Comparison of ENCODE assay signal across 19 cellular contexts in the genomic region with DNA sequence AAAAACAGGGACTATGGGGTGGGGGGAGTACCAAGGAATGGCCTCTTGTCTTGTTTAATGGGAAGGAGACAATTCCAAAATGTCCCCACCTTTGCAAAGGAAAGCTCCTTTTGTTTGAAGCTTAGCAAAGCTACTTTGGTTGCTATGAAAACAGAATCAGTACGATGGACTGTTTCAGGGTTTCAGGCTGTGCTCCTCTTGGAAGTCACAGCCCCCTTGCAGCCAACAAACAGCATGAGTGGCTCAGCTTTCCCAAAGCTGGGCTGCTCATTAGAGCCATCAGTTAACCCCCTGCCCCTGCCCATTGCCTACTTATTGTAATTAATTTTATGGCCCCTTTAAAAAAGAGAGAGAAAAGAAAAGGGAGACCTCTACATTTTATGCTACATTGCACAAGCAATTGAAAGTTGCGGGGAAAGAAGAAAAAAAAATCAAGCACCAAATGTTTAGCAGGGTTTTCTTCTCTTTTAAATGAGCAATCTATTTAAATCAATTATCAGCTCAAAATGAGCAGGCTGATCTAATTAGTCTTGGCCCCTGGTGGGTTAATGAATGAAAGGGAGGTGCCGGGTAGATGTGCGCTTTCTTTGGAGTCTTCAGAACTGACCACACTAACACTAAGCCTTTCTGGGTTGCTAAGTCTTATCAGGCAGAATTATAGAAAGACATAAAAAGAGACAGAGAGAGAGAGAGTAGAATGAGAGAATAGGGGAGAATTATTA.
DNase-seq lines count a peak whose midpoint lies in the region; ATAC-seq and TF ChIP-seq lines count a peak whose summit lies in the region.
"Had no signal": no experiment of that assay in that cellular context is flagged by ENCODE, and none has a peak within 500 bp of the region (broad histone marks: within the 10 kb centered on the region; RNA-seq: fewer than 3 reads in every experiment).

No MANE protein-coding gene starts in this region.

- CTCF ChIA-PET in Calu3 (lab: Charles Lee) (interaction anchor here (0.8 to 2.0 kb wide), 5 partner anchors 14 to 483 kb away, joined by 3 to 16 read pairs (median 3); no protein-coding TSS in a partner anchor), WTC11 (lab: Charles Lee) (interaction anchor here (1.0 to 2.4 kb wide), 4 partner anchors 152 to 492 kb away, joined by 3 to 10 read pairs (median 7); no protein-coding TSS in a partner anchor)

- no peaks in the 10 kb centered on the region for H3K79me1 ChIP-seq in mesendoderm (ENCODE audit: low read length)

- H3K9me3 Mint-ChIP-seq in Calu3 (ENCODE audit: low read depth, unreplicated experiment): no peaks in the 10 kb centered on the region
- no peaks in the 10 kb centered on the region for H3K9me3 Mint-ChIP-seq in WTC11
- no peaks in the 10 kb centered on the region for H3K9me3 Mint-ChIP-seq in activated T-cell treated with anti-CD3 and anti-CD28 coated beads, Interleukin-2, amount 50 U/mL, for 72 hours
- H3K9me3 Mint-ChIP-seq: CD14-positive monocyte; CD4-positive, alpha-beta memory T cell had no signal

- no peaks in the 10 kb centered on the region for H3K9me3 ChIP-seq in HAP-1
- H3K9me3 ChIP-seq: BLaER1 had no signal

- H4K8ac ChIP-seq in mesendoderm (ENCODE audit: low read depth, low read length): no peak overlapping the region

- no peak overlapping the region for H4K5ac ChIP-seq in mesendoderm (ENCODE audit: low read length)

- H3K9ac ChIP-seq in mesendoderm (ENCODE audit: low read length): no peak overlapping the region
- H3K9ac ChIP-seq: BLaER1, GM23248 had no signal

- H3K4me1 Mint-ChIP-seq in Calu3 (ENCODE audit: low read depth, unreplicated experiment): peaks cover 45% of the 10 kb centered on the region
- H3K4me1 Mint-ChIP-seq in WTC11: peaks cover 50% of the 10 kb centered on the region
- no peaks in the 10 kb centered on the region for H3K4me1 Mint-ChIP-seq in activated T-cell treated with anti-CD3 and anti-CD28 coated beads, Interleukin-2, amount 50 U/mL, for 72 hours (ENCODE audit: low read depth)
- H3K4me1 Mint-ChIP-seq: CD4-positive, alpha-beta memory T cell had no signal

- H2BK120ac ChIP-seq in mesendoderm (ENCODE audit: low read depth, low read length): no peak overlapping the region

- no peak overlapping the region for H3K56ac ChIP-seq in mesendoderm (ENCODE audit: low read length)

- no peaks in the 10 kb centered on the region for H3K36me3 Mint-ChIP-seq in Calu3 (ENCODE audit: insufficient read depth, unreplicated experiment)
- H3K36me3 Mint-ChIP-seq in WTC11: no peaks in the 10 kb centered on the region
- no peaks in the 10 kb centered on the region for H3K36me3 Mint-ChIP-seq in activated T-cell treated with anti-CD3 and anti-CD28 coated beads, Interleukin-2, amount 50 U/mL, for 72 hours (ENCODE audit: insufficient read depth in 2 of 2)
- H3K36me3 Mint-ChIP-seq: CD14-positive monocyte; CD4-positive, alpha-beta memory T cell had no signal

- H3K27me3 ChIP-seq in mesendoderm (ENCODE audit: insufficient read depth, low read length, poor library complexity) (no peaks in the 10 kb centered on the region), HAP-1 (ENCODE audit: low read depth) (no peaks in the 10 kb centered on the region)
- H3K27me3 ChIP-seq: BLaER1 had no signal

- H3K4me1 ChIP-seq in mesendoderm (ENCODE audit: control insufficient read depth, low read depth, low read length) (peaks cover 7% of the 10 kb centered on the region), HAP-1 (no peaks in the 10 kb centered on the region; the same call in 1 of the 2 replicates)
- H3K4me1 ChIP-seq: BLaER1 had no signal

- peak; percentile 33 for ATAC-seq in WTC11
- no peak for ATAC-seq in HG03565 (IDR thresholded peaks at IDR 0.05; ENCODE audit: unreplicated experiment)
- no peak for ATAC-seq in activated T-cell treated with anti-CD3 and anti-CD28 coated beads, Interleukin-2, amount 50 U/mL, for 72 hours (replicated peaks in 1 of 2)
- ATAC-seq: HCT116, K562 had no signal

- TF ChIP-seq CTCF in Calu3 (IDR thresholded peaks at IDR 0.05; ENCODE audit: unreplicated experiment) (no peak), WTC11 (IDR thresholded peaks at IDR 0.05) (no peak)

- no peak overlapping the region for H3K18ac ChIP-seq in mesendoderm (ENCODE audit: low read length)

- H3K4me3 Mint-ChIP-seq in Calu3 (ENCODE audit: low read depth, unreplicated experiment) (no peak overlapping the region), WTC11 (no peak overlapping the region)
- H3K4me3 Mint-ChIP-seq in activated T-cell treated with anti-CD3 and anti-CD28 coated beads, Interleukin-2, amount 50 U/mL, for 72 hours: no peak overlapping the region
- H3K4me3 Mint-ChIP-seq: CD14-positive monocyte; CD4-positive, alpha-beta memory T cell; HFFc6 had no signal

- H3K4me3 ChIP-seq in mesendoderm (ENCODE audit: low read length): no peak overlapping the region
- H3K4me3 ChIP-seq in HAP-1: no peak overlapping the region
- H3K4me3 ChIP-seq: BLaER1, GM23248, K562 had no signal

- no peak overlapping the region for H3K23ac ChIP-seq in mesendoderm (ENCODE audit: low read length)

- WGBS in mesendoderm (ENCODE audit: extremely low coverage, insufficient coverage, low lambda C conversion rate): no CpG with 5 or more reads among the region's 4 CpGs

- H3K36me3 ChIP-seq in mesendoderm (ENCODE audit: control insufficient read depth, insufficient read depth, low read length) (no peaks in the 10 kb centered on the region), HAP-1 (replicated peaks) (no peaks in the 10 kb centered on the region)
- H3K36me3 ChIP-seq: BLaER1 had no signal

- no peak overlapping the region for H3K4me2 ChIP-seq in mesendoderm (ENCODE audit: low read length)
- H3K4me2 ChIP-seq: BLaER1 had no signal

- no TSS peak for BruUV-seq in Calu3 (replicated peaks; lab: Mats Ljungman, UMichigan)

- H3K27ac Mint-ChIP-seq in Calu3 (ENCODE audit: unreplicated experiment): peak overlapping the region; percentile 37
- H3K27ac Mint-ChIP-seq in WTC11: no peak overlapping the region
- H3K27ac Mint-ChIP-seq in activated T-cell treated with anti-CD3 and anti-CD28 coated beads, Interleukin-2, amount 50 U/mL, for 72 hours: no peak overlapping the region
- H3K27ac Mint-ChIP-seq: CD14-positive monocyte; CD4-positive, alpha-beta memory T cell; HFFc6 had no signal

- H3K4ac ChIP-seq in mesendoderm (ENCODE audit: low read depth, low read length): no peak overlapping the region

- no peak overlapping the region for H2BK5ac ChIP-seq in mesendoderm (ENCODE audit: low read length)

- H2BK15ac ChIP-seq in mesendoderm (replicated peaks; ENCODE audit: low read depth): no peak overlapping the region

- no peaks in the 10 kb centered on the region for H3K27me3 Mint-ChIP-seq in Calu3 (ENCODE audit: unreplicated experiment)
- H3K27me3 Mint-ChIP-seq in WTC11 (ENCODE audit: low read depth): no peaks in the 10 kb centered on the region; the same call in 1 of the 2 replicates
- peaks cover 8% of the 10 kb centered on the region for H3K27me3 Mint-ChIP-seq in activated T-cell treated with anti-CD3 and anti-CD28 coated beads, Interleukin-2, amount 50 U/mL, for 72 hours (ENCODE audit: low read depth)

- H3K27ac ChIP-seq in mesendoderm (ENCODE audit: low read depth, low read length): no peak overlapping the region
- H3K27ac ChIP-seq: BLaER1, GM23248, HL-60 had no signal

- in situ Hi-C loops in HAP-1 (cut with MboI; ENCODE audit: low sequenced_read_pairs): no loop called here

- no peaks in the 10 kb centered on the region for H3K79me2 ChIP-seq in mesendoderm (ENCODE audit: control insufficient read depth, insufficient read depth, low read length)

- POLR2A ChIA-PET in WTC11 (lab: Charles Lee): interaction anchor here (0.7 kb wide), 1 partner anchor 216 kb away, joined by 3 read pairs; no protein-coding TSS in a partner anchor

- intact Hi-C loops in Calu3 (cut with micrococcal nuclease; ENCODE audit: unreplicated experiment): loop anchor here (5.0 to 10.0 kb wide), 3 partner anchors 162 to 362 kb away; no protein-coding TSS in a partner anchor

- H2AK5ac ChIP-seq in mesendoderm (ENCODE audit: low read length): no peak overlapping the region

- DNase-seq in Calu3 (no peak), NCI-H69 (lab: John Stamatoyannopoulos, UW) (peak; percentile 64), WTC11 (ENCODE audit: low spot score) (no peak), mesendoderm (peak; percentile 40), NCI-H2081 treated with DMSO at 0.1 percent for 48 hours (lab: John Stamatoyannopoulos, UW) (no peak), HAP-1 (ENCODE audit: low spot score in 2 of 2) (no peak)
- no peak for DNase-seq in activated T-cell treated with anti-CD3 and anti-CD28 coated beads, Interleukin-2, amount 50 U/mL, for 72 hours
- DNase-seq: 8988T; CD4-positive, alpha-beta memory T cell; DMS79 treated with DMSO at 0.1 percent for 48 hours; GM23248; HFFc6; IMR-90 had no signal

TF ChIP-seq in WTC11, 78 proteins besides CTCF, POLR2A, EP300 and RAD21:
- TF ChIP-seq IRF2 (CRISPR knock-in tag; IDR thresholded peaks at IDR 0.05; ENCODE audit: borderline replicate concordance, low read depth): no peak
TF ChIP-seq in WTC11: peak in this region for 0.

Comparison
In these comparisons a context has a peak if more than half of its experiments do, and no peak if none do; other contexts are left out.
1. DNase-seq: peak in NCI-H69 (single experiment) and mesendoderm (single experiment); none in Calu3 (single experiment), WTC11 (single experiment), activated T-cell treated with anti-CD3 and anti-CD28 coated beads, Interleukin-2, amount 50 U/mL, for 72 hours (0 of 2), NCI-H2081 treated with DMSO at 0.1 percent for 48 hours (single experiment) and HAP-1 (0 of 2).